ENCODE assay signal across 36 cellular contexts in genomic region chr14:58848365-58848764, GRCh38.
DNase-seq lines count a peak whose midpoint lies in the region; ATAC-seq, FAIRE-seq and TF ChIP-seq lines count a peak whose summit lies in the region.
"Had no signal": no experiment of that assay in that cellular context is flagged by ENCODE, and none has a peak within 500 bp of the region (broad histone marks: within the 10 kb centered on the region; RNA-seq: fewer than 3 reads in every experiment).

No MANE protein-coding gene starts in this region.

- H3K27ac Mint-ChIP-seq in WTC11: no peak overlapping the region
- H3K27ac Mint-ChIP-seq: B cell; CD4-positive, alpha-beta memory T cell; CD4-positive, alpha-beta T cell; CD4-positive, CD25-positive, alpha-beta regulatory T cell; CD8-positive, alpha-beta memory T cell; CD8-positive, alpha-beta T cell had no signal

- DNase-seq in A549 (ENCODE audit: low read depth in 1 of 2, low spot score in 1 of 2): no peak
- DNase-seq in WTC11 (ENCODE audit: low spot score): no peak
- no peak for DNase-seq in activated CD4-positive, alpha-beta T cell treated with anti-CD3 and anti-CD28 coated beads, Interleukin-2, amount 50 U/mL, for 4 hours
- DNase-seq: 8988T; ACHN; AML-193; BE2C; C1 segment of cervical spinal cord; Caco-2; Calu3; CD4-positive, alpha-beta memory T cell; CD4-positive, alpha-beta T cell; CD4-positive, CD25-positive, alpha-beta regulatory T cell; CD8-positive, alpha-beta memory T cell; CD8-positive, alpha-beta T cell; COR-L47; DMS 273 treated with DMSO at 0.1 percent for 48 hours; DMS153; DMS53; DMS79; DMS79 treated with DMSO at 0.1 percent for 48 hours; DND-41; EL had no signal

- H3K4me3 Mint-ChIP-seq in WTC11: no peak overlapping the region
- H3K4me3 Mint-ChIP-seq: B cell; CD14-positive monocyte; CD4-positive, alpha-beta memory T cell; CD4-positive, alpha-beta T cell; CD4-positive, CD25-positive, alpha-beta regulatory T cell; CD8-positive, alpha-beta memory T cell; CD8-positive, alpha-beta T cell had no signal

- H3K9me3 ChIP-seq in A549 (no peaks in the 10 kb centered on the region), HEK293 (ENCODE audit: control insufficient read depth, insufficient read depth, low read depth, low read length) (no peaks in the 10 kb centered on the region)
- H3K9me3 ChIP-seq: BE2C; BLaER1; BLaER1 treated with 17β-estradiol and CSF1 and Interleukin-3, amounts not matched to agents 10 nM and 100 nM; Caco-2 had no signal

- no peaks in the 10 kb centered on the region for H3K36me3 Mint-ChIP-seq in WTC11
- H3K36me3 Mint-ChIP-seq: CD14-positive monocyte; CD4-positive, alpha-beta memory T cell; CD4-positive, CD25-positive, alpha-beta regulatory T cell; CD8-positive, alpha-beta memory T cell; CD8-positive, alpha-beta T cell had no signal

- H3K36me3 ChIP-seq in HEK293 (ENCODE audit: control insufficient read depth in 2 of 2, insufficient read depth in 1 of 2, low read length in 2 of 2): no peaks in the 10 kb centered on the region
- H3K36me3 ChIP-seq: BE2C; BLaER1; BLaER1 treated with 17β-estradiol and CSF1 and Interleukin-3, amounts not matched to agents 10 nM and 100 nM had no signal

- no peak for TF ChIP-seq EP300 in A549 (IDR thresholded peaks at IDR 0.05)

- POLR2A ChIA-PET in A549 (lab: Yijun Ruan, JAX) (no interaction called here), HEK293 (lab: Yijun Ruan, JAX) (no interaction called here), WTC11 (lab: Charles Lee) (no interaction called here)

- no peaks in the 10 kb centered on the region for H3K9me3 Mint-ChIP-seq in WTC11
- H3K9me3 Mint-ChIP-seq: CD4-positive, alpha-beta memory T cell; CD4-positive, alpha-beta T cell; CD8-positive, alpha-beta memory T cell; CD8-positive, alpha-beta T cell had no signal

- H3K4me3 ChIP-seq in A549: no peak overlapping the region
- no peak overlapping the region for H3K4me3 ChIP-seq in HEK293 (ENCODE audit: low read depth, low read length)
- H3K4me3 ChIP-seq: BLaER1; BLaER1 treated with 17β-estradiol and CSF1 and Interleukin-3, amounts not matched to agents 10 nM and 100 nM had no signal

- TF ChIP-seq POLR2A in A549 (IDR thresholded peaks at IDR 0.05; ENCODE audit: low read length): no peak

- no peak for TF ChIP-seq CTCF in A549 (IDR thresholded peaks at IDR 0.05)
- TF ChIP-seq CTCF in HEK293 (tag by site-specific recombination; IDR thresholded peaks at IDR 0.05): no peak
- TF ChIP-seq CTCF in WTC11 (IDR thresholded peaks at IDR 0.05): no peak

- 81% methylated on average over 8 of the region's 8 CpGs for WGBS in A549 (ENCODE audit: missing lambda C conversion rate)

- no peak for ATAC-seq in A549
- no peak for ATAC-seq in WTC11
- ATAC-seq in GM18519 (IDR thresholded peaks at IDR 0.05; ENCODE audit: low FRiP score, unreplicated experiment): no peak
- no peak for ATAC-seq in GM18909 (IDR thresholded peaks at IDR 0.05; ENCODE audit: poor library complexity, unreplicated experiment)
- no peak for ATAC-seq in GM21390 (IDR thresholded peaks at IDR 0.05; ENCODE audit: unreplicated experiment)
- ATAC-seq: CD8-positive, alpha-beta T cell had no signal

- peaks cover 6% of the 10 kb centered on the region; the same call in 1 of the 2 replicates for H3K4me1 Mint-ChIP-seq in WTC11
- H3K4me1 Mint-ChIP-seq: B cell; CD4-positive, alpha-beta memory T cell; CD4-positive, CD25-positive, alpha-beta regulatory T cell; CD8-positive, alpha-beta memory T cell had no signal

- no peak overlapping the region for H3K4me2 ChIP-seq in A549
- H3K4me2 ChIP-seq: BLaER1; BLaER1 treated with 17β-estradiol and CSF1 and Interleukin-3, amounts not matched to agents 10 nM and 100 nM had no signal

- H3K27me3 Mint-ChIP-seq in WTC11 (ENCODE audit: low read depth): no peaks in the 10 kb centered on the region
- H3K27me3 Mint-ChIP-seq: B cell; CD4-positive, alpha-beta memory T cell; CD4-positive, alpha-beta T cell; CD4-positive, CD25-positive, alpha-beta regulatory T cell had no signal

- FAIRE-seq in A549 (lab: Jason Lieb, UNC) (no peak), islet of Langerhans (lab: Jason Lieb, UNC) (peak; percentile 56)
- FAIRE-seq: A204.1, D721Med had no signal

- H3K4me1 ChIP-seq in A549: no peaks in the 10 kb centered on the region
- H3K4me1 ChIP-seq in HEK293 (ENCODE audit: control insufficient read depth, insufficient read depth, low read length): peaks cover 4% of the 10 kb centered on the region; the same call in 1 of the 2 replicates
- H3K4me1 ChIP-seq: BE2C; BLaER1; BLaER1 treated with 17β-estradiol and CSF1 and Interleukin-3, amounts not matched to agents 10 nM and 100 nM; Caco-2 had no signal

- CTCF ChIA-PET in A549 (lab: Yijun Ruan, JAX) (interaction anchor here (0.7 kb wide), 1 partner anchor 19 kb away, joined by 3 read pairs; no protein-coding TSS in a partner anchor), HEK293 (lab: Yijun Ruan, JAX) (no interaction called here), WTC11 (lab: Charles Lee) (no interaction called here)

- H3K27ac ChIP-seq in A549 (no peak overlapping the region), HEK293 (ENCODE audit: extremely low read depth, low read depth, low read length) (no peak overlapping the region)
- H3K27ac ChIP-seq: 22Rv1; BLaER1; BLaER1 treated with 17β-estradiol and CSF1 and Interleukin-3, amounts not matched to agents 10 nM and 100 nM; C4-2B had no signal

- no peak for TF ChIP-seq RAD21 in A549 (conservative IDR thresholded peaks at IDR 0.05 in 1 of 2, IDR thresholded peaks at IDR 0.05 in 1 of 2)

TF ChIP-seq in A549, 52 proteins besides CTCF, POLR2A, EP300 and RAD21:
- TF ChIP-seq ZC3H11A (IDR thresholded peaks at IDR 0.05): peak; percentile 59
- no peak for TF ChIP-seq MAZ (IDR thresholded peaks at IDR 0.05; ENCODE audit: borderline replicate concordance, low read depth, low read length)
- no peak for TF ChIP-seq HOXA7 (CRISPR knock-in tag; IDR thresholded peaks at IDR 0.05)
- TF ChIP-seq FOXS1 (CRISPR knock-in tag; IDR thresholded peaks at IDR 0.05): no peak
- no peak for TF ChIP-seq SREBF2 (IDR thresholded peaks at IDR 0.05)

TF ChIP-seq in HEK293, 187 proteins besides CTCF, POLR2A, EP300 and RAD21 (continues in another document):
- TF ChIP-seq ZNF777 (tag by site-specific recombination; IDR thresholded peaks at IDR 0.05; ENCODE audit: borderline replicate concordance) (no peak), REST (tag by site-specific recombination; IDR thresholded peaks at IDR 0.05) (0 out of 2 replicates have a peak, but pooled peaks have one; percentile 11), ZNF623 (tag by site-specific recombination; IDR thresholded peaks at IDR 0.05) (peak; percentile 51)

TF ChIP-seq in WTC11, 78 proteins besides CTCF, POLR2A, EP300 and RAD21:
- peak; percentile 44; the same call in 1 of the 2 replicates for TF ChIP-seq HMGA2 (CRISPR knock-in tag; IDR thresholded peaks at IDR 0.05)
- TF ChIP-seq GTF2I (CRISPR knock-in tag; conservative IDR thresholded peaks at IDR 0.05): no peak
- TF ChIP-seq CDX4 (CRISPR knock-in tag; IDR thresholded peaks at IDR 0.05; ENCODE audit: borderline replicate concordance): no peak
